24 cellular contexts compared by ENCODE assay signal in the genomic region with DNA sequence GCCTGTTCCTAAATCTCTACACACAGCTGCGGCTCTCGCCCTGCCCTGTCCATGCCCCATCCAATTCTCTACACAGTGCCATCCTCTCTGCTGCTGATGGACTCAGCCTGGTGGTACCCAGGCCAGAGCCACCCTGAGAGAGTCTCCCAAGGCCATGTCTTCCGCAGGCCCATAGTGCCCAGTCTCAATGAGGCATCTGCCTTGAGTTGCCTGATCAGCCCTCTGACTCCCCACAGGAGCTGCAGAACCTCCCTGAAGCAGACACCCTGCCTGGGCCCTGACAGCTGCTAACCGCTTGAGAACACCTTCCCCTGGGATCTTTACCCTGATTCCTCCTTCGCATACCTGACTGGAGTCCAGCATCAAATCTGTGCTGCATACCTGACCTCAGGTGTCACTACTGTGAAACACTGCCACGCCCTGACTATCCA. TPM values are rescaled to one million over a fixed set of nuclear protein-coding genes. Genes with fewer than 3 reads are reported as not detected.
DNase-seq lines count a peak whose midpoint lies in the region; ATAC-seq and TF ChIP-seq lines count a peak whose summit lies in the region.
"Had no signal": no experiment of that assay in that cellular context is flagged by ENCODE, and none has a peak within 500 bp of the region (broad histone marks: within the 10 kb centered on the region; RNA-seq: fewer than 3 reads in every experiment).

No MANE protein-coding gene starts in this region.

- no peak overlapping the region for H3K27ac Mint-ChIP-seq in activated CD8-positive, alpha-beta memory T cell treated with anti-CD3 and anti-CD28 coated beads, Interleukin-2, amount 10 ng/mL, durations not matched to agents 7 days and 5 days
- peak overlapping the region in 5 of 8 donors; percentile 13 to 78 (median 23) for H3K27ac Mint-ChIP-seq in CD8-positive, alpha-beta memory T cell
- no peak overlapping the region for H3K27ac Mint-ChIP-seq in osteocyte (ENCODE audit: unreplicated experiment)
- H3K27ac Mint-ChIP-seq: activated naive CD4-positive, alpha-beta T cell treated with anti-CD3 and anti-CD28 coated beads, Interleukin-2, amount 50 U/mL, for 24 hours; CD4-positive, alpha-beta T cell; GM23338; type B pancreatic cell had no signal

- H3K4me1 Mint-ChIP-seq in activated CD8-positive, alpha-beta memory T cell treated with anti-CD3 and anti-CD28 coated beads, Interleukin-2, amount 10 ng/mL, durations not matched to agents 7 days and 5 days: peaks cover 14% of the 10 kb centered on the region
- peaks cover 9 to 16% (median 11%) of the 10 kb centered on the region in 3 donors for H3K4me1 Mint-ChIP-seq in CD8-positive, alpha-beta memory T cell
- H3K4me1 Mint-ChIP-seq in osteocyte (ENCODE audit: unreplicated experiment): no peaks in the 10 kb centered on the region

- ATAC-seq in activated CD8-positive, alpha-beta memory T cell treated with anti-CD3 and anti-CD28 coated beads, Interleukin-2, amount 10 ng/mL, durations not matched to agents 7 days and 5 days: no peak
- ATAC-seq in lower lobe of right lung (no peak), GM19467 (IDR thresholded peaks at IDR 0.05; ENCODE audit: unreplicated experiment) (no peak)
- ATAC-seq: GM23338 had no signal

- peaks cover 7% of the 10 kb centered on the region for H3K36me3 Mint-ChIP-seq in activated CD8-positive, alpha-beta memory T cell treated with anti-CD3 and anti-CD28 coated beads, Interleukin-2, amount 10 ng/mL, durations not matched to agents 7 days and 5 days
- H3K36me3 Mint-ChIP-seq in CD8-positive, alpha-beta memory T cell: peaks cover 0 to 34% (median 5%) of the 10 kb centered on the region in 3 donors
- no peaks in the 10 kb centered on the region for H3K36me3 Mint-ChIP-seq in osteocyte (ENCODE audit: unreplicated experiment)
- H3K36me3 Mint-ChIP-seq: activated naive CD4-positive, alpha-beta T cell treated with anti-CD3 and anti-CD28 coated beads, Interleukin-2, amount 50 U/mL, for 24 hours; type B pancreatic cell had no signal

- CTCF ChIA-PET in activated CD8-positive, alpha-beta memory T cell treated with anti-CD3 and anti-CD28 coated beads, Interleukin-2, amount 10 ng/mL, durations not matched to agents 7 days and 5 days (lab: Charles Lee): interaction anchor here (0.7 to 8.1 kb wide), 6 partner anchors 11 to 131 kb away, joined by 3 to 136 read pairs (median 27); partner anchors contain the start of genes RNF43 and SUPT4H1
- CTCF ChIA-PET in CD8-positive, alpha-beta memory T cell (lab: Charles Lee): interaction anchor here (1.1 to 15.4 kb wide), 7 partner anchors 10 to 173 kb away, joined by 3 to 504 read pairs (median 23); partner anchors contain the start of genes HSF5, RNF43, SUPT4H1 and TSPOAP1

- no peaks in the 10 kb centered on the region for H3K27me3 Mint-ChIP-seq in activated CD8-positive, alpha-beta memory T cell treated with anti-CD3 and anti-CD28 coated beads, Interleukin-2, amount 10 ng/mL, durations not matched to agents 7 days and 5 days
- no peaks in the 10 kb centered on the region for H3K27me3 Mint-ChIP-seq in CD8-positive, alpha-beta memory T cell
- peaks cover 11% of the 10 kb centered on the region for H3K27me3 Mint-ChIP-seq in osteocyte (ENCODE audit: unreplicated experiment)
- H3K27me3 Mint-ChIP-seq: activated naive CD4-positive, alpha-beta T cell treated with anti-CD3 and anti-CD28 coated beads, Interleukin-2, amount 50 U/mL, for 24 hours; CD4-positive, alpha-beta T cell had no signal

- peak; percentile 37 for DNase-seq in activated CD8-positive, alpha-beta memory T cell treated with anti-CD3 and anti-CD28 coated beads, Interleukin-2, amount 10 ng/mL, durations not matched to agents 7 days and 5 days
- no peak for DNase-seq in activated CD8-positive, alpha-beta memory T cell treated with anti-CD3 and anti-CD28 coated beads, Interleukin-2, amount 50 U/mL, for 4 hours
- no peak for DNase-seq in CD8-positive, alpha-beta memory T cell
- peak; percentile 4 for DNase-seq in WERI-Rb-1
- peak; percentile 66 for DNase-seq in osteocyte (ENCODE audit: extremely low spot score, unreplicated experiment)
- DNase-seq in lower lobe of right lung: no peak
- DNase-seq in globus pallidus (ENCODE audit: low spot score): no peak
- DNase-seq: CD4-positive, alpha-beta T cell; kidney; mesenchymal stem cell; NCI-H1417 treated with DMSO at 0.1 percent for 48 hours; NK-92 treated with Interleukin-12 subunit alpha and Interleukin-12 subunit beta, amount 100 ng/mL, for 24 hours; stimulated activated CD4-positive, alpha-beta T cell treated with anti-CD3 and anti-CD28 coated beads, Interleukin-15, amount 100 ng/mL, for 24 hours; stimulated activated naive CD4-positive, alpha-beta T cell treated with Interleukin-2 at 50 U/mL for 16 hours had no signal

- POLR2A ChIA-PET in CD8-positive, alpha-beta memory T cell (lab: Charles Lee): interaction anchor here (1.2 kb wide), 1 partner anchor 13 kb away, joined by 3 read pairs; the partner anchor contains the start of gene TSPOAP1

- H3K4me3 ChIP-seq in CD8-positive, alpha-beta memory T cell (ENCODE audit: low read length): no peak overlapping the region
- no peak overlapping the region for H3K4me3 ChIP-seq in WERI-Rb-1 (ENCODE audit: low read depth, low read length)
- no peak overlapping the region for H3K4me3 ChIP-seq in lower lobe of right lung
- H3K4me3 ChIP-seq: colonic mucosa, GM23338, hepatocyte had no signal

- H3K27me3 ChIP-seq in CD8-positive, alpha-beta memory T cell (ENCODE audit: insufficient read depth, low read length, poor library complexity, severe bottlenecking): no peaks in the 10 kb centered on the region
- H3K27me3 ChIP-seq in WERI-Rb-1 (ENCODE audit: insufficient read depth, low read depth, severe bottlenecking): no peaks in the 10 kb centered on the region
- H3K27me3 ChIP-seq in lower lobe of right lung (ENCODE audit: low read depth): no peaks in the 10 kb centered on the region
- H3K27me3 ChIP-seq: colonic mucosa, hepatocyte had no signal

- no peak for TF ChIP-seq CTCF in WERI-Rb-1 (IDR thresholded peaks at IDR 0.05; ENCODE audit: low read depth, low read length)
- no peak for TF ChIP-seq CTCF in osteocyte (IDR thresholded peaks at IDR 0.05)
- no peak for TF ChIP-seq CTCF in lower lobe of right lung (IDR thresholded peaks at IDR 0.05)

- H3K27ac ChIP-seq in CD8-positive, alpha-beta memory T cell (ENCODE audit: low read depth, low read length): no peak overlapping the region
- H3K27ac ChIP-seq in WERI-Rb-1 (peak overlapping the region; percentile 84), lower lobe of right lung (no peak overlapping the region)
- H3K27ac ChIP-seq: colonic mucosa, hepatocyte, RWPE1, VCaP had no signal

- H3K9me3 Mint-ChIP-seq in activated CD8-positive, alpha-beta memory T cell treated with anti-CD3 and anti-CD28 coated beads, Interleukin-2, amount 10 ng/mL, durations not matched to agents 7 days and 5 days (ENCODE audit: low read depth): no peaks in the 10 kb centered on the region
- H3K9me3 Mint-ChIP-seq in CD8-positive, alpha-beta memory T cell: no peaks in the 10 kb centered on the region
- no peaks in the 10 kb centered on the region for H3K9me3 Mint-ChIP-seq in osteocyte (ENCODE audit: unreplicated experiment)
- H3K9me3 Mint-ChIP-seq: activated naive CD4-positive, alpha-beta T cell treated with anti-CD3 and anti-CD28 coated beads, Interleukin-2, amount 50 U/mL, for 24 hours; CD4-positive, alpha-beta T cell; GM23338; type B pancreatic cell had no signal

- no peaks in the 10 kb centered on the region for H3K9me3 ChIP-seq in CD8-positive, alpha-beta memory T cell (ENCODE audit: low read length)
- peaks cover 13% of the 10 kb centered on the region for H3K9me3 ChIP-seq in WERI-Rb-1 (ENCODE audit: severe bottlenecking)
- no peaks in the 10 kb centered on the region for H3K9me3 ChIP-seq in lower lobe of right lung
- H3K9me3 ChIP-seq: colonic mucosa had no signal

- intact Hi-C loops in lower lobe of right lung (cut with DNase I): no loop called here

- H3K4me1 ChIP-seq in CD8-positive, alpha-beta memory T cell (ENCODE audit: insufficient read depth, low read length): peaks cover 13% of the 10 kb centered on the region
- H3K4me1 ChIP-seq in lower lobe of right lung: no peaks in the 10 kb centered on the region
- H3K4me1 ChIP-seq: colonic mucosa had no signal

- no peaks in the 10 kb centered on the region for H3K36me3 ChIP-seq in CD8-positive, alpha-beta memory T cell (ENCODE audit: insufficient read depth, low read length)
- peaks cover 28% of the 10 kb centered on the region for H3K36me3 ChIP-seq in WERI-Rb-1
- H3K36me3 ChIP-seq in lower lobe of right lung: no peaks in the 10 kb centered on the region
- H3K36me3 ChIP-seq: colonic mucosa had no signal

- no peak overlapping the region for H3K4me3 Mint-ChIP-seq in activated CD8-positive, alpha-beta memory T cell treated with anti-CD3 and anti-CD28 coated beads, Interleukin-2, amount 10 ng/mL, durations not matched to agents 7 days and 5 days
- H3K4me3 Mint-ChIP-seq in CD8-positive, alpha-beta memory T cell: no peak overlapping the region
- no peak overlapping the region for H3K4me3 Mint-ChIP-seq in osteocyte (ENCODE audit: unreplicated experiment)
- H3K4me3 Mint-ChIP-seq: activated naive CD4-positive, alpha-beta T cell treated with anti-CD3 and anti-CD28 coated beads, Interleukin-2, amount 50 U/mL, for 24 hours; CD4-positive, alpha-beta T cell; GM23338; type B pancreatic cell had no signal

RNA-seq across cellular contexts. Expression of gene TSPOAP1, which starts 13.3 kb away (rescaled TPM):
- 10 to 100 TPM; 25.6 to 66.3 TPM for total RNA-seq in activated CD8-positive, alpha-beta memory T cell treated with anti-CD3 and anti-CD28 coated beads, Interleukin-2, amount 10 ng/mL, durations not matched to agents 7 days and 5 days
- 10 to 100 TPM; 14.4 to 15.0 TPM for total RNA-seq in CD8-positive, alpha-beta memory T cell
- polyA plus RNA-seq in CD8-positive, alpha-beta memory T cell: 4.0 TPM
- total RNA-seq in osteocyte (0.05 TPM in 1 of 2 replicates, not detected in the other), lower lobe of right lung (20.2 TPM)

RNA-seq across cellular contexts. Expression of gene MPO, which starts 34.6 kb away (rescaled TPM):
- total RNA-seq in activated CD8-positive, alpha-beta memory T cell treated with anti-CD3 and anti-CD28 coated beads, Interleukin-2, amount 10 ng/mL, durations not matched to agents 7 days and 5 days: under 1 TPM in 1 of 2 experiments, not detected in 1; 0.09 TPM
- not detected for total RNA-seq in CD8-positive, alpha-beta memory T cell
- polyA plus RNA-seq in CD8-positive, alpha-beta memory T cell: not detected
- total RNA-seq in osteocyte: not detected in 2 replicates
- 1.1 TPM for total RNA-seq in lower lobe of right lung
- total RNA-seq: colonic mucosa, GM23338, renal cortical epithelial cell had no signal
- polyA plus RNA-seq: hepatocyte, neural cell had no signal

RNA-seq across cellular contexts. Expression of gene SUPT4H1, which starts 36.7 kb away (rescaled TPM):
- 100 to 1,000 TPM in 1 of 2 experiments, 10 to 100 TPM in 1; 63.3 to 127 TPM for total RNA-seq in activated CD8-positive, alpha-beta memory T cell treated with anti-CD3 and anti-CD28 coated beads, Interleukin-2, amount 10 ng/mL, durations not matched to agents 7 days and 5 days
- total RNA-seq in CD8-positive, alpha-beta memory T cell: 100 to 1,000 TPM; 145 to 149 TPM
- 97.5 TPM for polyA plus RNA-seq in CD8-positive, alpha-beta memory T cell
- 77.0 and 80.6 TPM in 2 replicates for total RNA-seq in osteocyte
- total RNA-seq in lower lobe of right lung: 82.4 TPM

Comparison
In these comparisons a context has a peak if more than half of its experiments do, and no peak if none do; other contexts are left out.
1. DNase-seq: peak in activated CD8-positive, alpha-beta memory T cell treated with anti-CD3 and anti-CD28 coated beads, Interleukin-2, amount 10 ng/mL, durations not matched to agents 7 days and 5 days (single experiment), WERI-Rb-1 (single experiment) and osteocyte (single experiment); none in activated CD8-positive, alpha-beta memory T cell treated with anti-CD3 and anti-CD28 coated beads, Interleukin-2, amount 50 U/mL, for 4 hours (single experiment), CD8-positive, alpha-beta memory T cell (0 of 5), lower lobe of right lung (single experiment) and globus pallidus (single experiment).
2. H3K27ac Mint-ChIP-seq: peak in CD8-positive, alpha-beta memory T cell (5 of 8); none in activated CD8-positive, alpha-beta memory T cell treated with anti-CD3 and anti-CD28 coated beads, Interleukin-2, amount 10 ng/mL, durations not matched to agents 7 days and 5 days (single experiment) and osteocyte (single experiment).
3. RNA of gene TSPOAP1, which starts 13.3 kb away (total RNA-seq): 25.6 to 66.3 TPM in activated CD8-positive, alpha-beta memory T cell treated with anti-CD3 and anti-CD28 coated beads, Interleukin-2, amount 10 ng/mL, durations not matched to agents 7 days and 5 days, 20.2 TPM in lower lobe of right lung (single experiment) and 14.4 to 15.0 TPM in CD8-positive, alpha-beta memory T cell; 0.05 TPM in osteocyte; every median in the first group is over 10 times any median in the second.